ENCODE assay signal across 17 cellular contexts in the genomic region with DNA sequence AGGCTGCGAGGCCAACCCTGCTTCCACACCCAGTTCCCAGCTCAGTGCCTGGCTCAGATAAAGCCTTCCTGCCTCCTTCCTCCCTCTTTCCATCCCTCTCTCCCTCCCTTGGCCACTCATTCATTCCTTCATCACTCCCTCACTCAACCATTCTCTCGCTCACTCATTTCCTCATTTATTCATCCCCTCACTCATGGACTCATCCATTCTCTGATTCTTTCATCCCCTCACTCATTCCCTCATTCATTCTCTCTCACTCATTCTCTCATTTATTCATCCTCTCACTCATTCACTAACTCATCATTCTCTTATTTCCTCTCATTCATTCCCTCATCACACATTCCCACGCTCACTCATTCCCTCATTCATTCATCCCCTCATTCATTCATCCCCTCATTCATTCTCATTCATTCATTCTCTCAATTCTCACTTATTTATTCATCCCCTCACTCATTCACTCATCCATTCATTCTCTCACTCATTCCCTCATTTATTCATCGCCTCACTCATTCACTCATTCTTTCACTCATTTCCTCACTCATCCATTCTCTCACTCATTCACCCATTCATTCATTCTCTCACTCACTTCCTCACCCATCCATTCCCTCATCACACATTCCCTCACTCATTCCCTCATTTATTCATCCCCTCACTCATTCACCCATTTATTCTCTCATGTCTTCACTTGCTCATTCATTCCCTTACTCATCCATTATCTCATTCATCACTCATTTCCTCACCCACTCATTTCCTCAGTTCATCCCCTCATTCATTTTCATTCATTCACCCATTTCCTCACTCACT.
"Had no signal": no experiment of that assay in that cellular context is flagged by ENCODE, and none has a peak within 500 bp of the region (broad histone marks: within the 10 kb centered on the region; RNA-seq: fewer than 3 reads in every experiment).

No MANE protein-coding gene starts in this region.

- H3K27me3 Mint-ChIP-seq: activated CD4-positive, alpha-beta T cell treated with anti-CD3 and anti-CD28 coated beads, Interleukin-2, amount 10 ng/mL, durations not matched to agents 7 days and 5 days; activated naive CD4-positive, alpha-beta T cell treated with anti-CD3 and anti-CD28 coated beads, Interleukin-2, amount 50 U/mL, for 24 hours; stimulated activated memory B cell treated with anti-CD40 and anti-IgM and Interleukin-4, amounts not matched to agents 10 μg/mL and 1 μg/mL and 100 μg/mL, for 72 hours had no signal

- H3K27me3 ChIP-seq: ascending aorta, breast epithelium, spleen had no signal

- H3K27ac ChIP-seq: ascending aorta, breast epithelium, thoracic aorta had no signal

- H3K27ac Mint-ChIP-seq: activated CD4-positive, alpha-beta T cell treated with anti-CD3 and anti-CD28 coated beads, Interleukin-2, amount 10 ng/mL, durations not matched to agents 7 days and 5 days; activated naive CD4-positive, alpha-beta T cell treated with anti-CD3 and anti-CD28 coated beads, Interleukin-2, amount 50 U/mL, for 24 hours; activated T-cell treated with anti-CD3 and anti-CD28 coated beads, Interleukin-2, amount 50 U/mL, for 72 hours; natural killer cell; stimulated activated memory B cell treated with anti-CD40 and anti-IgM and Interleukin-4, amounts not matched to agents 10 μg/mL and 1 μg/mL and 100 μg/mL, for 72 hours had no signal

- H3K4me3 ChIP-seq: ascending aorta, breast epithelium, spleen, thoracic aorta had no signal

- FAIRE-seq: frontal cortex had no signal

- DNase-seq: activated CD4-positive, alpha-beta T cell treated with anti-CD3 and anti-CD28 coated beads, Interleukin-2, amount 10 ng/mL, durations not matched to agents 7 days and 5 days; activated CD4-positive, CD25-positive, alpha-beta regulatory T cell; activated gamma-delta T cell; activated T-cell treated with anti-CD3 and anti-CD28 coated beads, Interleukin-2, amount 50 U/mL, for 72 hours; cerebellar nuclear complex; cortex of kidney; left ventricle myocardium superior; natural killer cell; stimulated activated CD4-positive, alpha-beta T cell treated with anti-CD3 and anti-CD28 coated beads, Interleukin-4, amount 100 ng/mL, for 4 hours; T-helper 9 cell had no signal

- H3K4me3 Mint-ChIP-seq: activated CD4-positive, alpha-beta T cell treated with anti-CD3 and anti-CD28 coated beads, Interleukin-2, amount 10 ng/mL, durations not matched to agents 7 days and 5 days; activated naive CD4-positive, alpha-beta T cell treated with anti-CD3 and anti-CD28 coated beads, Interleukin-2, amount 50 U/mL, for 24 hours; activated T-cell treated with anti-CD3 and anti-CD28 coated beads, Interleukin-2, amount 50 U/mL, for 72 hours; natural killer cell; stimulated activated memory B cell treated with anti-CD40 and anti-IgM and Interleukin-4, amounts not matched to agents 10 μg/mL and 1 μg/mL and 100 μg/mL, for 72 hours had no signal

- H3K36me3 ChIP-seq: breast epithelium, thoracic aorta had no signal

- H3K36me3 Mint-ChIP-seq: activated naive CD4-positive, alpha-beta T cell treated with anti-CD3 and anti-CD28 coated beads, Interleukin-2, amount 50 U/mL, for 24 hours; natural killer cell; stimulated activated memory B cell treated with anti-CD40 and anti-IgM and Interleukin-4, amounts not matched to agents 10 μg/mL and 1 μg/mL and 100 μg/mL, for 72 hours had no signal

- H3K4me1 ChIP-seq: breast epithelium had no signal

- H3K9me3 ChIP-seq: ascending aorta, breast epithelium, spleen, thoracic aorta had no signal

- H3K9me3 Mint-ChIP-seq: activated CD4-positive, alpha-beta T cell treated with anti-CD3 and anti-CD28 coated beads, Interleukin-2, amount 10 ng/mL, durations not matched to agents 7 days and 5 days; activated naive CD4-positive, alpha-beta T cell treated with anti-CD3 and anti-CD28 coated beads, Interleukin-2, amount 50 U/mL, for 24 hours; activated T-cell treated with anti-CD3 and anti-CD28 coated beads, Interleukin-2, amount 50 U/mL, for 72 hours; natural killer cell had no signal
